11 cellular contexts compared by ENCODE assay signal in the genomic region with DNA sequence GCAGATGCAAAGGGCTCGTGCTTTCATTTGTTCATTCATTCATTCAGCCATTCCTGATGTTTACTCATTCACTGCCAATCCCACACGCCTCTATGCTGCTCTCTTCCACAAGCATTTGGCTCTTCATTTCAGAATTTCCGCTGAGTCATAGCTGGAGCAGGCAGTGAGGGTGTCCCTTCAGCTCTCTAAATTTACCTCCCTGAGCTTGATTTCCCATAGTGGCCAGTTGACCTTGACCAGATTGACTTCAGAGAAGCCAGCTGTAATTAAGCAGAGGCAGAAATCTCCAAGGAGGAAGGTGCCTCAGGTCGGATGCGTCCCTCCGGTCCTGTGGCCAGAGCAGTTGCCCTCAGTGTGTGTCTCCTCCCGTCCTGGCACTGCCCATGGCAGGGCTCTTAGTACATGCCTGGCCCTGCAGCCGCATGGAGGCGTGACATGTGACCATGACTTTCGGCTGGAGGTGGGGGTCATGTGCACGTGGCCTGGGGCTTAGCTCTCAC.
A peak's percentile ranks its signal among the peaks of the same experiment; 100 is the strongest.
DNase-seq lines count a peak whose midpoint lies in the region; ATAC-seq, FAIRE-seq and TF ChIP-seq lines count a peak whose summit lies in the region.
"Had no signal": no experiment of that assay in that cellular context is flagged by ENCODE, and none has a peak within 500 bp of the region (broad histone marks: within the 10 kb centered on the region; RNA-seq: fewer than 3 reads in every experiment).

No MANE protein-coding gene starts in this region.

- in situ Hi-C loops in mammary epithelial cell (cut with MboI; ENCODE audit: low sequenced_read_pairs in 2 of 2) = no loop called here

- H3K4me3 ChIP-seq in mammary epithelial cell (replicated peaks in 1 of 3; ENCODE audit: insufficient read depth in 1 of 3, low read depth in 2 of 3, low read length in 3 of 3) (no peak overlapping the region), kidney epithelial cell (ENCODE audit: low read depth, low read length) (no peak overlapping the region)

- CTCF ChIA-PET in mammary epithelial cell (lab: Charles Lee; ENCODE audit: low non-redundant PET) = no interaction called here

- TF ChIP-seq CTCF in mammary epithelial cell (conservative IDR thresholded peaks at IDR 0.05 in 1 of 2, IDR thresholded peaks at IDR 0.05 in 1 of 2; ENCODE audit: extremely low read depth in 1 of 2, insufficient read depth in 1 of 2, low read depth in 1 of 2, low read length in 2 of 2) = no peak
- TF ChIP-seq CTCF in kidney epithelial cell (IDR thresholded peaks at IDR 0.05; ENCODE audit: insufficient read depth, low read length, poor library complexity, severe bottlenecking) = no peak

- H2AFZ ChIP-seq in mammary epithelial cell (ENCODE audit: low read depth, low read length) = peak overlapping the region; percentile 63

- no peak overlapping the region for H3K27ac ChIP-seq in mammary epithelial cell (ENCODE audit: insufficient read depth, low read depth, low read length)

- dilution Hi-C loops in mammary epithelial cell (cut with HindIII; ENCODE audit: low sequenced_read_pairs) = no loop called here

- no peaks in the 10 kb centered on the region for H3K9me3 ChIP-seq in mammary epithelial cell (replicated peaks; ENCODE audit: insufficient read depth, low read length)

- H3K79me2 ChIP-seq in mammary epithelial cell (ENCODE audit: insufficient read depth, low read length) = no peaks in the 10 kb centered on the region

- H4K20me1 ChIP-seq in mammary epithelial cell (ENCODE audit: insufficient read depth, low read length) = no peaks in the 10 kb centered on the region

- H3K27me3 ChIP-seq in mammary epithelial cell (ENCODE audit: insufficient read depth, low read length) (no peaks in the 10 kb centered on the region), kidney epithelial cell (ENCODE audit: control insufficient read depth, insufficient read depth, low read length) (no peaks in the 10 kb centered on the region)

- DNase-seq in DMS53 (lab: John Stamatoyannopoulos, UW) (peak; percentile 34), DMS53 treated with DMSO at 0.1 percent for 48 hours (lab: John Stamatoyannopoulos, UW; ENCODE audit: unreplicated experiment) (no peak), mammary epithelial cell (peak; percentile 66), kidney epithelial cell (ENCODE audit: low read depth) (peak; percentile 12), urothelium cell line (ENCODE audit: low spot score) (peak; percentile 49), NCI-H1092 treated with DMSO at 0.1 percent for 48 hours (lab: John Stamatoyannopoulos, UW) (no peak), LoVo (ENCODE audit: low spot score) (no peak)
- DNase-seq: hypothalamus, NCI-H526 treated with DMSO at 0.1 percent for 48 hours had no signal

- H3K36me3 ChIP-seq in mammary epithelial cell (ENCODE audit: insufficient read depth, low read length) (no peaks in the 10 kb centered on the region), kidney epithelial cell (ENCODE audit: control insufficient read depth, insufficient read depth, low read length) (no peaks in the 10 kb centered on the region)

- H3K9ac ChIP-seq in mammary epithelial cell (ENCODE audit: insufficient read depth, low read length) = no peak overlapping the region

- BruUV-seq in mammary epithelial cell (replicated peaks; lab: Mats Ljungman, UMichigan) = no TSS peak

- H3K4me1 ChIP-seq in mammary epithelial cell (ENCODE audit: insufficient read depth, low read length) = peaks cover 9% of the 10 kb centered on the region

- no peak overlapping the region for H3K4me2 ChIP-seq in mammary epithelial cell (ENCODE audit: insufficient read depth, low read depth, low read length)

- WGBS in mammary epithelial cell (ENCODE audit: low coverage, missing lambda C conversion rate) = 74% methylated on average over 10 of the region's 11 CpGs

- no peak for FAIRE-seq in urothelium cell line (lab: Jason Lieb, UNC)
- FAIRE-seq: A204.1 had no signal

- intact Hi-C loops in mammary epithelial cell (cut with micrococcal nuclease) = no loop called here

- no peak for ATAC-seq in HG02973 (IDR thresholded peaks at IDR 0.05; ENCODE audit: unreplicated experiment)

Comparison
In these comparisons a context has a peak if more than half of its experiments do, and no peak if none do; other contexts are left out.
1. DNase-seq: peak in DMS53 (single experiment), mammary epithelial cell (single experiment), kidney epithelial cell (single experiment) and urothelium cell line (single experiment); none in DMS53 treated with DMSO at 0.1 percent for 48 hours (single experiment), NCI-H1092 treated with DMSO at 0.1 percent for 48 hours (single experiment) and LoVo (single experiment).